ENCODE assay signal across 17 cellular contexts in the genomic region with DNA sequence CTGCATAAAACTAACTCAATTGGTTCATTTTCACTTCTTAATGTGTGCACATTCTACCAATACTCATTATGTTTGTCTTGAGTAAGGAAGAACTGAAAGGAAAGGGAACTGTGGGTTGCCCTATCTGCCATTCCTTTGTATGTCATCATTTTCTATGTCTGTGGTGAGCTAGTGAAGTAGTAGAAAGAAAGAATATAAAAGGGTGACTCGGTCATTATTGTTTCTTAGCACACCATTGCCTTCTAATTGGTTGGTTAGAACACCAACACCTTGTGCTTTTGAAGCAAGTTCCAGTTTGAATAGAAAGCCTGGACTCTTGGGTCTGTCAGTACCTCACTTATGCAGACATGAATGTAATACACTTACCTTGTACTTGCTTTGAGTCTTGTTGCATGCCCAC.
DNase-seq lines count a peak whose midpoint lies in the region; FAIRE-seq and TF ChIP-seq lines count a peak whose summit lies in the region.
"Had no signal": no experiment of that assay in that cellular context is flagged by ENCODE, and none has a peak within 500 bp of the region (broad histone marks: within the 10 kb centered on the region; RNA-seq: fewer than 3 reads in every experiment).

No MANE protein-coding gene starts in this region.

- no peaks in the 10 kb centered on the region for H3K27me3 ChIP-seq in keratinocyte (ENCODE audit: control insufficient read depth, extremely low read depth, insufficient read depth, low read length)
- H3K27me3 ChIP-seq: BE2C had no signal

- DNase-seq in ACHN (peak; percentile 17), LHCN-M2 (ENCODE audit: low read depth) (peak; percentile 8), astrocyte of the hippocampus (ENCODE audit: low read depth, low spot score) (peak; percentile 17), keratinocyte (ENCODE audit: low read depth, low spot score) (peak; percentile 1), A172 (ENCODE audit: low spot score) (no peak), NCI-H187 (lab: John Stamatoyannopoulos, UW) (no peak)
- no peak for DNase-seq in stimulated activated CD4-positive, alpha-beta T cell treated with anti-CD3 and anti-CD28 coated beads, Interleukin-4, amount 100 ng/mL, for 24 hours
- DNase-seq: BE2C; CD8-positive, alpha-beta memory T cell; DND-41; GF-D8; NCI-H1436 treated with DMSO at 0.1 percent for 48 hours; NCI-H69; PC-3; SK-N-SH had no signal

- dilution Hi-C loops in keratinocyte (cut with MboI; ENCODE audit: extremely low pct_ligation_motif_present, low sequenced_read_pairs): no loop called here

- H3K9me3 ChIP-seq in keratinocyte (ENCODE audit: control insufficient read depth, low read depth, low read length): no peaks in the 10 kb centered on the region
- H3K9me3 ChIP-seq: BE2C, SK-N-SH had no signal

- no peak overlapping the region for H3K4me2 ChIP-seq in keratinocyte (ENCODE audit: control insufficient read depth, extremely low read depth, insufficient read depth, low read depth, low read length)
- H3K4me2 ChIP-seq: KMS-11, SK-N-SH had no signal

- H3K27ac ChIP-seq in keratinocyte (ENCODE audit: control insufficient read depth, insufficient read depth, low read length): no peak overlapping the region
- H3K27ac ChIP-seq: KMS-11 had no signal

- no peak overlapping the region for H3K4me3 ChIP-seq in keratinocyte (ENCODE audit: control insufficient read depth in 2 of 3, extremely low read depth in 1 of 3, insufficient read depth in 2 of 3, low read depth in 1 of 3, low read length in 3 of 3)

- H3K79me2 ChIP-seq in keratinocyte (ENCODE audit: control insufficient read depth, insufficient read depth, low read length): no peaks in the 10 kb centered on the region

- H3K9ac ChIP-seq in keratinocyte (ENCODE audit: control insufficient read depth, extremely low read depth, insufficient read depth, low read length): no peak overlapping the region
- H3K9ac ChIP-seq: KMS-11, SK-N-SH had no signal

- H3K4me1 ChIP-seq in keratinocyte (ENCODE audit: control insufficient read depth, extremely low read depth, insufficient read depth, low read length): peaks cover 6% of the 10 kb centered on the region
- H3K4me1 ChIP-seq: BE2C had no signal

- no peak for TF ChIP-seq CTCF in keratinocyte (optimal IDR thresholded peaks at IDR 0.05 in 1 of 3, IDR thresholded peaks at IDR 0.05 in 1 of 3, conservative IDR thresholded peaks at IDR 0.05 in 1 of 3; ENCODE audit: extremely low read depth in 1 of 3, insufficient read depth in 2 of 3, low read length in 3 of 3)

- peak; percentile 53 for FAIRE-seq in keratinocyte (lab: Jason Lieb, UNC)
- FAIRE-seq: H1 had no signal

- no peaks in the 10 kb centered on the region for H4K20me1 ChIP-seq in keratinocyte (ENCODE audit: control insufficient read depth, extremely low read depth, insufficient read depth, low read length)

- in situ Hi-C loops in ACHN (cut with HindIII; ENCODE audit: low pct_ligation_motif_present, low pct_unique_long_range_greater_than_20kb, low sequenced_read_pairs): no loop called here

- H2AFZ ChIP-seq in keratinocyte (ENCODE audit: control insufficient read depth, low read length): no peak overlapping the region

- H3K9me1 ChIP-seq in keratinocyte (ENCODE audit: control insufficient read depth, extremely low read depth, insufficient read depth, low read length): no peaks in the 10 kb centered on the region

- H3K36me3 ChIP-seq in keratinocyte (ENCODE audit: control insufficient read depth in 2 of 2, extremely low read depth in 1 of 2, insufficient read depth in 2 of 2, low read length in 2 of 2): no peaks in the 10 kb centered on the region
- H3K36me3 ChIP-seq: BE2C had no signal

Comparison
In these comparisons a context has a peak if more than half of its experiments do, and no peak if none do; other contexts are left out.
1. DNase-seq: peak in ACHN (single experiment), LHCN-M2 (single experiment), astrocyte of the hippocampus (single experiment) and keratinocyte (single experiment); none in stimulated activated CD4-positive, alpha-beta T cell treated with anti-CD3 and anti-CD28 coated beads, Interleukin-4, amount 100 ng/mL, for 24 hours (single experiment), A172 (single experiment) and NCI-H187 (0 of 2).